ENCODE assay signal across 10 cellular contexts in genomic region chr17:75581121-75581725, GRCh38. TPM values are rescaled to one million over a fixed set of nuclear protein-coding genes. Genes with fewer than 3 reads are reported as not detected.
DNase-seq lines count a peak whose midpoint lies in the region; ATAC-seq lines count a peak whose summit lies in the region.
"Not testable (repeated sequence)": the region's sequence is repeated elsewhere in the genome, so short reads cannot be mapped to it uniquely, and the experiment has no call there.
"Had no signal": no experiment of that assay in that cellular context is flagged by ENCODE, and none has a peak within 500 bp of the region (broad histone marks: within the 10 kb centered on the region; RNA-seq: fewer than 3 reads in every experiment).

No MANE protein-coding gene starts in this region.

- not testable (repeated sequence) for H3K9me3 Mint-ChIP-seq in activated CD8-positive, alpha-beta memory T cell treated with anti-CD3 and anti-CD28 coated beads, Interleukin-2, amount 10 ng/mL, durations not matched to agents 7 days and 5 days (ENCODE audit: low read depth); activated T-helper 2 cell treated with anti-CD3 and anti-CD28 coated beads, Interferon-gamma antibody, Interleukin-2, Interleukin-4, amounts not matched to agents 10 μg/mL and 5 μg/mL and 100 μg/mL, durations not matched to agents 14 hours and 24 hours and 36 hours; natural killer cell treated with Interleukin-12 subunit alpha and Interleukin-12 subunit beta and Interleukin-15 and Interleukin-18, amount 100 ng/mL, for 72 hours

- H3K4me3 Mint-ChIP-seq in activated CD8-positive, alpha-beta memory T cell treated with anti-CD3 and anti-CD28 coated beads, Interleukin-2, amount 10 ng/mL, durations not matched to agents 7 days and 5 days = peak overlapping the region; percentile 73
- H3K4me3 Mint-ChIP-seq in activated T-helper 2 cell treated with anti-CD3 and anti-CD28 coated beads, Interferon-gamma antibody, Interleukin-2, Interleukin-4, amounts not matched to agents 10 μg/mL and 5 μg/mL and 100 μg/mL, durations not matched to agents 14 hours and 24 hours and 36 hours (ENCODE audit: low read depth) = peak overlapping the region; percentile 77
- peak overlapping the region; percentile 86 for H3K4me3 Mint-ChIP-seq in natural killer cell treated with Interleukin-12 subunit alpha and Interleukin-12 subunit beta and Interleukin-15 and Interleukin-18, amount 100 ng/mL, for 72 hours

- ATAC-seq in activated CD8-positive, alpha-beta memory T cell treated with anti-CD3 and anti-CD28 coated beads, Interleukin-2, amount 10 ng/mL, durations not matched to agents 7 days and 5 days = peak; percentile 62
- ATAC-seq in natural killer cell treated with Interleukin-12 subunit alpha and Interleukin-12 subunit beta and Interleukin-15 and Interleukin-18, amount 100 ng/mL, for 72 hours = peak; percentile 66 to 78

- in situ Hi-C loops in KBM-7 (cut with MboI; ENCODE audit: low pct_unique_long_range_greater_than_20kb, low sequenced_read_pairs) = not testable (repeated sequence)

- H3K36me3 Mint-ChIP-seq in activated CD8-positive, alpha-beta memory T cell treated with anti-CD3 and anti-CD28 coated beads, Interleukin-2, amount 10 ng/mL, durations not matched to agents 7 days and 5 days; activated T-helper 2 cell treated with anti-CD3 and anti-CD28 coated beads, Interferon-gamma antibody, Interleukin-2, Interleukin-4, amounts not matched to agents 10 μg/mL and 5 μg/mL and 100 μg/mL, durations not matched to agents 14 hours and 24 hours and 36 hours (ENCODE audit: low read depth); natural killer cell treated with Interleukin-12 subunit alpha and Interleukin-12 subunit beta and Interleukin-15 and Interleukin-18, amount 100 ng/mL, for 72 hours: not testable (repeated sequence)

- H3K27me3 Mint-ChIP-seq in activated CD8-positive, alpha-beta memory T cell treated with anti-CD3 and anti-CD28 coated beads, Interleukin-2, amount 10 ng/mL, durations not matched to agents 7 days and 5 days = peaks cover 12% of the 10 kb centered on the region
- H3K27me3 Mint-ChIP-seq in activated T-helper 2 cell treated with anti-CD3 and anti-CD28 coated beads, Interferon-gamma antibody, Interleukin-2, Interleukin-4, amounts not matched to agents 10 μg/mL and 5 μg/mL and 100 μg/mL, durations not matched to agents 14 hours and 24 hours and 36 hours (ENCODE audit: low read depth) = peaks cover 15% of the 10 kb centered on the region
- H3K27me3 Mint-ChIP-seq in natural killer cell treated with Interleukin-12 subunit alpha and Interleukin-12 subunit beta and Interleukin-15 and Interleukin-18, amount 100 ng/mL, for 72 hours = not testable (repeated sequence)

- peak overlapping the region; percentile 52 for H3K27ac Mint-ChIP-seq in activated CD8-positive, alpha-beta memory T cell treated with anti-CD3 and anti-CD28 coated beads, Interleukin-2, amount 10 ng/mL, durations not matched to agents 7 days and 5 days
- H3K27ac Mint-ChIP-seq in activated T-helper 2 cell treated with anti-CD3 and anti-CD28 coated beads, Interferon-gamma antibody, Interleukin-2, Interleukin-4, amounts not matched to agents 10 μg/mL and 5 μg/mL and 100 μg/mL, durations not matched to agents 14 hours and 24 hours and 36 hours = not testable (repeated sequence)
- peak overlapping the region; percentile 43 to 51 for H3K27ac Mint-ChIP-seq in natural killer cell treated with Interleukin-12 subunit alpha and Interleukin-12 subunit beta and Interleukin-15 and Interleukin-18, amount 100 ng/mL, for 72 hours

- intact Hi-C loops in activated T-helper 2 cell treated with anti-CD3 and anti-CD28 coated beads, Interferon-gamma antibody, Interleukin-2, Interleukin-4, amounts not matched to agents 10 μg/mL and 5 μg/mL and 100 μg/mL, durations not matched to agents 14 hours and 24 hours and 36 hours (cut with micrococcal nuclease) = loop anchor here (10.0 kb wide), 1 partner anchor 316 kb away; the partner anchor contains the start of genes GGA3 and MRPS7

- CTCF ChIA-PET in activated CD8-positive, alpha-beta memory T cell treated with anti-CD3 and anti-CD28 coated beads, Interleukin-2, amount 10 ng/mL, durations not matched to agents 7 days and 5 days (lab: Charles Lee) = interaction anchor here (1.0 to 3.5 kb wide), 7 partner anchors 9 to 172 kb away, joined by 3 to 18 read pairs (median 4); partner anchors contain the start of gene TSEN54

- peak; percentile 39 for DNase-seq in KBM-7
- DNase-seq in activated CD4-positive, CD25-positive, alpha-beta regulatory T cell treated with anti-CD3 and anti-CD28 coated beads, Interleukin-2, amount 50 U/mL, for 72 hours = peak; percentile 61
- DNase-seq in activated CD8-positive, alpha-beta memory T cell treated with anti-CD3 and anti-CD28 coated beads, Interleukin-2, amount 10 ng/mL, durations not matched to agents 7 days and 5 days = peak; percentile 78
- DNase-seq in activated T-helper 2 cell treated with anti-CD3 and anti-CD28 coated beads, Interferon-gamma antibody, Interleukin-2, Interleukin-4, amounts not matched to agents 10 μg/mL and 5 μg/mL and 100 μg/mL, durations not matched to agents 14 hours and 24 hours and 36 hours (ENCODE audit: low spot score) = peak; percentile 44
- DNase-seq in central memory CD4-positive, alpha-beta T cell = peak; percentile 44
- not testable (repeated sequence) for DNase-seq in natural killer cell treated with Interleukin-12 subunit alpha and Interleukin-12 subunit beta and Interleukin-15 and Interleukin-18, amount 100 ng/mL, for 72 hours (ENCODE audit: low spot score)
- DNase-seq in stimulated activated CD4-positive, alpha-beta T cell treated with anti-CD3 and anti-CD28 coated beads, TNF-alpha, amount 100 ng/mL, for 48 hours (ENCODE audit: low read depth in 3 of 3) = peak in 2 of 3 donors; percentile 32 to 46

- not testable (repeated sequence) for H3K4me1 Mint-ChIP-seq in activated CD8-positive, alpha-beta memory T cell treated with anti-CD3 and anti-CD28 coated beads, Interleukin-2, amount 10 ng/mL, durations not matched to agents 7 days and 5 days; activated T-helper 2 cell treated with anti-CD3 and anti-CD28 coated beads, Interferon-gamma antibody, Interleukin-2, Interleukin-4, amounts not matched to agents 10 μg/mL and 5 μg/mL and 100 μg/mL, durations not matched to agents 14 hours and 24 hours and 36 hours (ENCODE audit: low read depth)
- H3K4me1 Mint-ChIP-seq in natural killer cell treated with Interleukin-12 subunit alpha and Interleukin-12 subunit beta and Interleukin-15 and Interleukin-18, amount 100 ng/mL, for 72 hours (ENCODE audit: low read depth in 2 of 2) = peaks cover 10 to 13% of the 10 kb centered on the region in 2 donors

RNA-seq across cellular contexts. Expression of gene MYO15B, which starts 6.4 kb away (rescaled TPM):
- 10 to 100 TPM; 12.4 to 25.6 TPM for total RNA-seq in activated CD8-positive, alpha-beta memory T cell treated with anti-CD3 and anti-CD28 coated beads, Interleukin-2, amount 10 ng/mL, durations not matched to agents 7 days and 5 days
- total RNA-seq in activated T-helper 2 cell treated with anti-CD3 and anti-CD28 coated beads, Interferon-gamma antibody, Interleukin-2, Interleukin-4, amounts not matched to agents 10 μg/mL and 5 μg/mL and 100 μg/mL, durations not matched to agents 14 hours and 24 hours and 36 hours = 33.9 and 34.8 TPM in 2 replicates
- 10 to 100 TPM; 49.0 to 66.7 TPM for total RNA-seq in natural killer cell treated with Interleukin-12 subunit alpha and Interleukin-12 subunit beta and Interleukin-15 and Interleukin-18, amount 100 ng/mL, for 72 hours

RNA-seq across cellular contexts. Expression of gene SMIM5, which starts 52.0 kb away (rescaled TPM):
- total RNA-seq in activated CD8-positive, alpha-beta memory T cell treated with anti-CD3 and anti-CD28 coated beads, Interleukin-2, amount 10 ng/mL, durations not matched to agents 7 days and 5 days = under 1 TPM in 1 of 2 experiments, not detected in 1; 0.15 TPM
- 0.09 and 0.16 TPM in 2 replicates for total RNA-seq in activated T-helper 2 cell treated with anti-CD3 and anti-CD28 coated beads, Interferon-gamma antibody, Interleukin-2, Interleukin-4, amounts not matched to agents 10 μg/mL and 5 μg/mL and 100 μg/mL, durations not matched to agents 14 hours and 24 hours and 36 hours
- under 1 TPM; 0.29 to 0.36 TPM for total RNA-seq in natural killer cell treated with Interleukin-12 subunit alpha and Interleukin-12 subunit beta and Interleukin-15 and Interleukin-18, amount 100 ng/mL, for 72 hours
- total RNA-seq: dermis microvascular lymphatic vessel endothelial cell, HT1080, neural crest cell had no signal

RNA-seq across cellular contexts. Expression of gene LLGL2, which starts 55.7 kb away (rescaled TPM):
- 10 to 100 TPM; 15.7 to 30.5 TPM for total RNA-seq in activated CD8-positive, alpha-beta memory T cell treated with anti-CD3 and anti-CD28 coated beads, Interleukin-2, amount 10 ng/mL, durations not matched to agents 7 days and 5 days
- 12.1 and 13.5 TPM in 2 replicates for total RNA-seq in activated T-helper 2 cell treated with anti-CD3 and anti-CD28 coated beads, Interferon-gamma antibody, Interleukin-2, Interleukin-4, amounts not matched to agents 10 μg/mL and 5 μg/mL and 100 μg/mL, durations not matched to agents 14 hours and 24 hours and 36 hours
- total RNA-seq in natural killer cell treated with Interleukin-12 subunit alpha and Interleukin-12 subunit beta and Interleukin-15 and Interleukin-18, amount 100 ng/mL, for 72 hours = 10 to 100 TPM; 21.4 to 34.1 TPM
- total RNA-seq: HT1080 had no signal
